9 cellular contexts compared by ENCODE assay signal in the genomic region with DNA sequence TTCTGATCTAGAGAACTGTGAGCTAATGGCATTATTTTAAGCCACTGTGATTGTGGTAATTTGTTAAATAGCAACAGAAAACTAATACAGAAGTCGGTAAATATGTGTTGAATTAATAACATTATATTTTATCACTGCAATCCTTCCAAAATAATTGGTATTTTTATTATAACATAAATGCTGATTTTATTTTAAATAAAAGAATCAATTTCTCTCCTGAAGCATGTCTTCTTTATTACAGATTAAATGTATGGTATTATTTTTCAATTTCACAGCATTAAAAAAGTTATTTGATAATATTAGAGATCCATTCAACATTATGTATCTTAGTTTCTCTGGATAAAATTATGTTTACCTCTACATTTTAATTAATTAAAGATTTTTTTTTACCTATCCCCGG.
"Had no signal": no experiment of that assay in that cellular context is flagged by ENCODE, and none has a peak within 500 bp of the region (broad histone marks: within the 10 kb centered on the region; RNA-seq: fewer than 3 reads in every experiment).

No MANE protein-coding gene starts in this region.

- H3K4me3 Mint-ChIP-seq: HFFc6 had no signal

- H3K27ac ChIP-seq: GM23248 had no signal

- ATAC-seq: HCT116, K562 had no signal

- FAIRE-seq: HTR-8/SVneo, K562 had no signal

- DNase-seq: GM23248, H7, HFFc6, IMR-90, KG1 had no signal

- H3K9ac ChIP-seq: GM23248 had no signal

- H2AFZ ChIP-seq: GM23248 had no signal

- H3K9me3 ChIP-seq: HAP-1 had no signal

- H3K4me3 ChIP-seq: GM23248, HAP-1, K562 had no signal

- H3K36me3 ChIP-seq: HAP-1 had no signal

- H3K27ac Mint-ChIP-seq: HFFc6 had no signal

- H3K4me1 ChIP-seq: HAP-1 had no signal
